ENCODE assay signal across 16 cellular contexts in the genomic region with DNA sequence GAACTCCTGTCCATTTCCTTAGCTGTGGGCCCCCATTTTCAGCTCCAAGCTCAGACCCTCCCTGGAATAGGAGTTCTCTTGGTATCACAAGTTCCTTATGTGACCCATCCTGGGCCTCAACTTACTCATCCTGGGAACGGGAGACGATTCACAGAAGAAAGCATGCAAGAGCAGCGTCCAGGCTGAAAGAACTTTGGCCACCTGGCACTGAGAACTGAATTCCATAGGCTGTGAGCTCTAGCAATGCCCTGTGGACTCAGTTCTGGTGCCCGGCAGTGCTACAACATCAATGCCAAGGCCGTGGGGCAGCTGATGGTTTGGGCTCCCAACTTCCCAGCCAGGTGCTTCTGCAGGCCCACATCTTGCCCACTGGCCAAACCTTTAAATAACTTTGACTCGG. TPM values are rescaled to one million over a fixed set of nuclear protein-coding genes. Genes with fewer than 3 reads are reported as not detected.
A peak's percentile ranks its signal among the peaks of the same experiment; 100 is the strongest.
DNase-seq lines count a peak whose midpoint lies in the region; ATAC-seq, FAIRE-seq and TF ChIP-seq lines count a peak whose summit lies in the region.
"Had no signal": no experiment of that assay in that cellular context is flagged by ENCODE, and none has a peak within 500 bp of the region (broad histone marks: within the 10 kb centered on the region; RNA-seq: fewer than 3 reads in every experiment).

No MANE protein-coding gene starts in this region.

- WGBS in small intestine, 3 donors, result 15 to 56% (median 32%) methylated on average over 6 of the region's 6 CpGs

- no peaks in the 10 kb centered on the region for H3K27me3 ChIP-seq in small intestine (ENCODE audit: control insufficient read depth in 2 of 2, insufficient read depth in 2 of 2, low read length in 2 of 2)
- H3K27me3 ChIP-seq: testis had no signal

- H3K4me1 Mint-ChIP-seq in activated CD4-positive, alpha-beta T cell treated with anti-CD3 and anti-CD28 coated beads, Interleukin-2, amount 10 ng/mL, durations not matched to agents 7 days and 5 days, result peaks cover 58% of the 10 kb centered on the region
- peaks cover 43% of the 10 kb centered on the region for H3K4me1 Mint-ChIP-seq in activated CD8-positive, alpha-beta T cell treated with anti-CD3 and anti-CD28 coated beads for 36 hours (ENCODE audit: low read depth)
- peaks cover 62 to 70% of the 10 kb centered on the region in 2 donors for H3K4me1 Mint-ChIP-seq in immature natural killer cell

- H3K4me3 Mint-ChIP-seq in activated CD4-positive, alpha-beta T cell treated with anti-CD3 and anti-CD28 coated beads, Interleukin-2, amount 10 ng/mL, durations not matched to agents 7 days and 5 days, result peak overlapping the region; percentile 87
- H3K4me3 Mint-ChIP-seq in activated CD8-positive, alpha-beta T cell treated with anti-CD3 and anti-CD28 coated beads for 36 hours, result peak overlapping the region; percentile 85
- peak overlapping the region; percentile 74 to 93 (median 91) for H3K4me3 Mint-ChIP-seq in immature natural killer cell

- H3K27ac ChIP-seq in small intestine (ENCODE audit: low read depth in 1 of 2, low read length in 1 of 2), result no peak overlapping the region
- H3K27ac ChIP-seq: A549 had no signal

- no peaks in the 10 kb centered on the region for H3K27me3 Mint-ChIP-seq in activated CD4-positive, alpha-beta T cell treated with anti-CD3 and anti-CD28 coated beads, Interleukin-2, amount 10 ng/mL, durations not matched to agents 7 days and 5 days
- no peaks in the 10 kb centered on the region for H3K27me3 Mint-ChIP-seq in activated CD8-positive, alpha-beta T cell treated with anti-CD3 and anti-CD28 coated beads for 36 hours
- H3K27me3 Mint-ChIP-seq in immature natural killer cell (ENCODE audit: low read depth in 3 of 3), result peaks cover 5 to 15% (median 14%) of the 10 kb centered on the region in 3 donors

- TF ChIP-seq CTCF in activated CD8-positive, alpha-beta T cell treated with anti-CD3 and anti-CD28 coated beads for 36 hours (IDR thresholded peaks at IDR 0.05), result no peak

- CTCF ChIA-PET in activated CD4-positive, alpha-beta T cell treated with anti-CD3 and anti-CD28 coated beads, Interleukin-2, amount 10 ng/mL, durations not matched to agents 7 days and 5 days (lab: Charles Lee), result interaction anchor here (0.6 to 2.6 kb wide), 10 partner anchors 10 to 306 kb away, joined by 3 to 10 read pairs (median 5); no protein-coding TSS in a partner anchor
- CTCF ChIA-PET in activated CD8-positive, alpha-beta T cell treated with anti-CD3 and anti-CD28 coated beads for 36 hours (lab: Charles Lee), result interaction anchor here (0.6 to 5.1 kb wide), 7 partner anchors 14 to 207 kb away, joined by 3 to 32 read pairs (median 4); a partner anchor contains a TSS

- intact Hi-C loops in activated CD8-positive, alpha-beta T cell treated with anti-CD3 and anti-CD28 coated beads for 36 hours (cut with micrococcal nuclease), result no loop called here

- peak overlapping the region; percentile 84 for H3K27ac Mint-ChIP-seq in activated CD4-positive, alpha-beta T cell treated with anti-CD3 and anti-CD28 coated beads, Interleukin-2, amount 10 ng/mL, durations not matched to agents 7 days and 5 days
- H3K27ac Mint-ChIP-seq in activated CD8-positive, alpha-beta T cell treated with anti-CD3 and anti-CD28 coated beads for 36 hours, result peak overlapping the region; percentile 91
- H3K27ac Mint-ChIP-seq in immature natural killer cell, result peak overlapping the region; percentile 68 to 94 (median 90)

- no peaks in the 10 kb centered on the region for H3K36me3 ChIP-seq in small intestine (ENCODE audit: control insufficient read depth in 2 of 2, insufficient read depth in 2 of 2, low read length in 2 of 2)

- no peaks in the 10 kb centered on the region for H3K9me3 Mint-ChIP-seq in activated CD4-positive, alpha-beta T cell treated with anti-CD3 and anti-CD28 coated beads, Interleukin-2, amount 10 ng/mL, durations not matched to agents 7 days and 5 days
- no peaks in the 10 kb centered on the region for H3K9me3 Mint-ChIP-seq in activated CD8-positive, alpha-beta T cell treated with anti-CD3 and anti-CD28 coated beads for 36 hours
- H3K9me3 Mint-ChIP-seq in immature natural killer cell, result no peaks in the 10 kb centered on the region

- H3K9me3 ChIP-seq in small intestine (ENCODE audit: control insufficient read depth, low read depth), result no peaks in the 10 kb centered on the region
- H3K9me3 ChIP-seq: A549, testis had no signal

- no peak for FAIRE-seq in small intestine (lab: Jason Lieb, UNC)
- FAIRE-seq: A549 had no signal

- ATAC-seq in activated CD8-positive, alpha-beta T cell treated with anti-CD3 and anti-CD28 coated beads for 36 hours, result no peak
- ATAC-seq: A549, Right ventricle myocardium inferior had no signal

- DNase-seq in activated CD4-positive, alpha-beta T cell treated with anti-CD3 and anti-CD28 coated beads, Interleukin-2, amount 10 ng/mL, durations not matched to agents 7 days and 5 days, result no peak
- DNase-seq in activated CD4-positive, alpha-beta T cell treated with anti-CD3 and anti-CD28 coated beads, Interleukin-2, amount 50 U/mL, for 4 hours, result no peak
- no peak for DNase-seq in activated CD8-positive, alpha-beta T cell treated with anti-CD3 and anti-CD28 coated beads for 36 hours
- DNase-seq in immature natural killer cell (no peak), small intestine (peak; percentile 73), NCI-H2107 treated with DMSO at 0.1 percent for 48 hours (lab: John Stamatoyannopoulos, UW; ENCODE audit: unreplicated experiment) (no peak), DMS79 (lab: John Stamatoyannopoulos, UW) (no peak), H4 (ENCODE audit: low spot score) (no peak)
- DNase-seq: cortex of kidney, MM.1S, NCI-H510A, testis had no signal

- no peaks in the 10 kb centered on the region for H3K4me1 ChIP-seq in small intestine (ENCODE audit: control insufficient read depth in 2 of 2, insufficient read depth in 1 of 2, low read depth in 1 of 2, low read length in 1 of 2)

- H3K36me3 Mint-ChIP-seq in activated CD4-positive, alpha-beta T cell treated with anti-CD3 and anti-CD28 coated beads, Interleukin-2, amount 10 ng/mL, durations not matched to agents 7 days and 5 days (ENCODE audit: low read depth), result peaks cover 25% of the 10 kb centered on the region
- peaks cover 20% of the 10 kb centered on the region for H3K36me3 Mint-ChIP-seq in activated CD8-positive, alpha-beta T cell treated with anti-CD3 and anti-CD28 coated beads for 36 hours (ENCODE audit: low read depth)
- H3K36me3 Mint-ChIP-seq in immature natural killer cell, result peaks cover 0 to 5% (median 0%) of the 10 kb centered on the region in 3 donors

- POLR2A ChIA-PET in activated CD4-positive, alpha-beta T cell treated with anti-CD3 and anti-CD28 coated beads, Interleukin-2, amount 10 ng/mL, durations not matched to agents 7 days and 5 days (lab: Charles Lee), result no interaction called here
- POLR2A ChIA-PET in activated CD8-positive, alpha-beta T cell treated with anti-CD3 and anti-CD28 coated beads for 36 hours (lab: Charles Lee), result interaction anchor here (0.9 to 8.1 kb wide), 8 partner anchors 10 to 42 kb away, joined by 3 to 102 read pairs (median 6); a partner anchor contains a TSS

- no peak overlapping the region for H3K4me3 ChIP-seq in small intestine (ENCODE audit: low read depth in 1 of 2, low read length in 2 of 2)
- H3K4me3 ChIP-seq: A549 had no signal

RNA-seq across cellular contexts. Expression of a gene that starts 3.9 kb away (rescaled TPM):
- 10 to 100 TPM; 63.6 to 68.9 TPM for total RNA-seq in activated CD4-positive, alpha-beta T cell treated with anti-CD3 and anti-CD28 coated beads, Interleukin-2, amount 10 ng/mL, durations not matched to agents 7 days and 5 days
- 10 to 100 TPM; 71.8 to 76.4 TPM for total RNA-seq in activated CD8-positive, alpha-beta T cell treated with anti-CD3 and anti-CD28 coated beads for 36 hours
- polyA plus RNA-seq in immature natural killer cell (10 to 100 TPM; 61.8 to 65.3 (median 63.3) TPM), small intestine (10 to 100 TPM; 23.3 to 43.8 (median 25.7) TPM)
- total RNA-seq in H4 (2014; rRNA removed; shearing (Covaris generic)), result 47.4 and 64.5 TPM in 2 replicates

RNA-seq across cellular contexts. Expression of a gene that starts 15.0 kb away (rescaled TPM):
- total RNA-seq in activated CD4-positive, alpha-beta T cell treated with anti-CD3 and anti-CD28 coated beads, Interleukin-2, amount 10 ng/mL, durations not matched to agents 7 days and 5 days, result under 1 TPM in 1 of 2 experiments, not detected in 1; 0.17 TPM
- under 1 TPM; 0.20 to 0.36 TPM for total RNA-seq in activated CD8-positive, alpha-beta T cell treated with anti-CD3 and anti-CD28 coated beads for 36 hours
- polyA plus RNA-seq in immature natural killer cell (under 1 TPM; 0.32 to 0.67 (median 0.59) TPM), small intestine (under 1 TPM in 1 of 3 donors, not detected in 2; 0.61 TPM)
- total RNA-seq in H4 (2014; rRNA removed; shearing (Covaris generic)), result not detected in 2 replicates
- total RNA-seq: Daoy, glomerular endothelial cell, Right ventricle myocardium inferior had no signal

RNA-seq across cellular contexts. Expression of a gene that starts 15.7 kb away (rescaled TPM):
- 10 to 100 TPM in 1 of 2 experiments, 1 to 10 TPM in 1; 8.7 to 11.2 TPM for total RNA-seq in activated CD4-positive, alpha-beta T cell treated with anti-CD3 and anti-CD28 coated beads, Interleukin-2, amount 10 ng/mL, durations not matched to agents 7 days and 5 days
- total RNA-seq in activated CD8-positive, alpha-beta T cell treated with anti-CD3 and anti-CD28 coated beads for 36 hours, result 10 to 100 TPM; 14.1 to 15.7 TPM
- polyA plus RNA-seq in immature natural killer cell, result 10 to 100 TPM; 39.5 to 43.9 (median 39.7) TPM
- 10 to 100 TPM; 34.1 to 47.0 (median 35.1) TPM for polyA plus RNA-seq in small intestine
- total RNA-seq in H4 (2014; rRNA removed; shearing (Covaris generic)), result 7.3 and 10.3 TPM in 2 replicates

RNA-seq across cellular contexts. Expression of a gene that starts 17.7 kb away (rescaled TPM):
- 1 to 10 TPM; 1.4 to 1.6 TPM for total RNA-seq in activated CD4-positive, alpha-beta T cell treated with anti-CD3 and anti-CD28 coated beads, Interleukin-2, amount 10 ng/mL, durations not matched to agents 7 days and 5 days
- 10 to 100 TPM in 1 of 2 experiments, 1 to 10 TPM in 1; 9.3 to 10.4 TPM for total RNA-seq in activated CD8-positive, alpha-beta T cell treated with anti-CD3 and anti-CD28 coated beads for 36 hours
- 1 to 10 TPM; 1.2 to 2.2 (median 2.0) TPM for polyA plus RNA-seq in immature natural killer cell
- 1 to 10 TPM; 1.1 to 4.4 (median 1.4) TPM for polyA plus RNA-seq in small intestine
- total RNA-seq in H4 (2014; rRNA removed; shearing (Covaris generic)), result 0.06 TPM in 1 of 2 replicates, not detected in the other

RNA-seq across cellular contexts. Expression of a gene that starts 40.8 kb away (rescaled TPM):
- 10 to 100 TPM; 74.8 to 81.8 TPM for total RNA-seq in activated CD4-positive, alpha-beta T cell treated with anti-CD3 and anti-CD28 coated beads, Interleukin-2, amount 10 ng/mL, durations not matched to agents 7 days and 5 days
- total RNA-seq in activated CD8-positive, alpha-beta T cell treated with anti-CD3 and anti-CD28 coated beads for 36 hours, result 100 to 1,000 TPM; 251 to 253 TPM
- polyA plus RNA-seq in immature natural killer cell (10 to 100 TPM in 1 of 3 donors, 1 to 10 TPM in 2; 3.6 to 11.4 (median 5.0) TPM), small intestine (10 to 100 TPM; 13.5 to 16.5 (median 14.6) TPM)
- 6.1 and 6.7 TPM in 2 replicates for total RNA-seq in H4 (2014; rRNA removed; shearing (Covaris generic))
